ENCODE assay signal across 16 cellular contexts in the genomic region with DNA sequence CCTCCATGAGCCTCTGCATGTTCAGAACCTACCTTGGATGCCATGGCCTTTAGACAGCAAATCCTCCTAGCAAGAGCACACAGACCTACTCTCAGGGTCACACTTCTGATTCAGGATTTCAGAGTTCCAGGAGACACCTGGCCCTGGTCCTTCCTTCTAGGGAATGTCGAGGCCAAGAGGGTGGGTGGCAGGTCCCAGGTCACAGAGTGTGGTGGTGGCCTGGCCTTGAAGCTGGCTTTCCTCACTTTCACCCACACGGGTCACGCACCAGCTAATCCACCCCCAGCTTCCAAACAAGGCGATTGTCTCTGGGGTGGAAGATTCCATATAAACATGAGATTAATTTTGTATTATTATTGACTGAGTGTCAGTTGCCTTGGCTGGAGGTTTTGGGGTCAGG.
DNase-seq lines count a peak whose midpoint lies in the region; ATAC-seq, FAIRE-seq and TF ChIP-seq lines count a peak whose summit lies in the region.
"Had no signal": no experiment of that assay in that cellular context is flagged by ENCODE, and none has a peak within 500 bp of the region (broad histone marks: within the 10 kb centered on the region; RNA-seq: fewer than 3 reads in every experiment).

No MANE protein-coding gene starts in this region.

- WGBS in sigmoid colon, 2 donors: 88 to 90% methylated on average over 4 of the region's 4 CpGs

- FAIRE-seq in astrocyte (lab: Jason Lieb, UNC): no peak
- FAIRE-seq: H1 had no signal

- no peak for ATAC-seq in HG03457 (IDR thresholded peaks at IDR 0.05; ENCODE audit: unreplicated experiment)

- H3K36me3 ChIP-seq in H7 (replicated peaks; ENCODE audit: control insufficient read depth, insufficient read depth, low read length) (no peaks in the 10 kb centered on the region), astrocyte (ENCODE audit: insufficient read depth, low read length) (no peaks in the 10 kb centered on the region), sigmoid colon (no peaks in the 10 kb centered on the region)

- no peak overlapping the region for H3K27ac ChIP-seq in astrocyte (ENCODE audit: low read depth, low read length)
- H3K27ac ChIP-seq in sigmoid colon: no peak overlapping the region

- H2AFZ ChIP-seq in astrocyte (ENCODE audit: low read depth, low read length): no peak overlapping the region

- peaks cover 2% of the 10 kb centered on the region for H3K9me3 Mint-ChIP-seq in astrocyte (ENCODE audit: unreplicated experiment)
- no peaks in the 10 kb centered on the region for H3K9me3 Mint-ChIP-seq in nephron
- H3K9me3 Mint-ChIP-seq in endothelial cell (ENCODE audit: unreplicated experiment): no peaks in the 10 kb centered on the region
- H3K9me3 Mint-ChIP-seq: CD4-positive, alpha-beta T cell had no signal

- H3K4me1 Mint-ChIP-seq in astrocyte (ENCODE audit: low read depth, unreplicated experiment): peaks cover 6% of the 10 kb centered on the region
- H3K4me1 Mint-ChIP-seq in nephron: peaks cover 54% of the 10 kb centered on the region
- H3K4me1 Mint-ChIP-seq in endothelial cell (ENCODE audit: unreplicated experiment): peaks cover 10% of the 10 kb centered on the region

- no peak for TF ChIP-seq EP300 in sigmoid colon (IDR thresholded peaks at IDR 0.05)

- peak overlapping the region; percentile 7 for H3K27ac Mint-ChIP-seq in astrocyte (ENCODE audit: unreplicated experiment)
- peak overlapping the region in 2 of 3 experiments; percentile 88 to 93 for H3K27ac Mint-ChIP-seq in nephron
- H3K27ac Mint-ChIP-seq in endothelial cell (ENCODE audit: unreplicated experiment): no peak overlapping the region
- H3K27ac Mint-ChIP-seq: CD4-positive, alpha-beta T cell had no signal

- no peak overlapping the region for H3K4me2 ChIP-seq in astrocyte (ENCODE audit: low read length)

- H3K79me2 ChIP-seq in astrocyte (ENCODE audit: insufficient read depth, low read length): no peaks in the 10 kb centered on the region

- H3K27me3 Mint-ChIP-seq in astrocyte (ENCODE audit: low read depth, unreplicated experiment) (peaks cover 25% of the 10 kb centered on the region), nephron (ENCODE audit: low read depth) (no peaks in the 10 kb centered on the region), endothelial cell (ENCODE audit: unreplicated experiment) (peaks cover 7% of the 10 kb centered on the region)

- H3K9me3 ChIP-seq in astrocyte (ENCODE audit: insufficient read depth, low read depth, low read length) (no peaks in the 10 kb centered on the region), sigmoid colon (no peaks in the 10 kb centered on the region)

- TF ChIP-seq POLR2A in sigmoid colon (IDR thresholded peaks at IDR 0.05): no peak

- H3K4me1 ChIP-seq in astrocyte (ENCODE audit: insufficient read depth, low read length): no peaks in the 10 kb centered on the region
- H3K4me1 ChIP-seq in sigmoid colon: peaks cover 0 to 13% (median 11%) of the 10 kb centered on the region in 4 donors

- TF ChIP-seq CTCF in astrocyte (IDR thresholded peaks at IDR 0.05; ENCODE audit: insufficient read depth, low read depth, low read length): no peak
- TF ChIP-seq CTCF in nephron (IDR thresholded peaks at IDR 0.05; ENCODE audit: unreplicated experiment in 3 of 3): no peak
- TF ChIP-seq CTCF in sigmoid colon (IDR thresholded peaks at IDR 0.05): no peak
- TF ChIP-seq CTCF in endothelial cell (IDR thresholded peaks at IDR 0.05; ENCODE audit: unreplicated experiment): no peak

- no peak overlapping the region for H3K4me3 ChIP-seq in H7 (ENCODE audit: insufficient read depth, low read depth, low read length)
- H3K4me3 ChIP-seq in astrocyte (ENCODE audit: insufficient read depth, low read depth, low read length): no peak overlapping the region
- no peak overlapping the region for H3K4me3 ChIP-seq in sigmoid colon

- H3K36me3 Mint-ChIP-seq in astrocyte (ENCODE audit: low read depth, unreplicated experiment) (peaks cover 1% of the 10 kb centered on the region), nephron (ENCODE audit: low read depth) (no peaks in the 10 kb centered on the region), endothelial cell (ENCODE audit: low read depth, unreplicated experiment) (no peaks in the 10 kb centered on the region)

- H4K20me1 ChIP-seq in astrocyte (ENCODE audit: insufficient read depth, low read length): no peaks in the 10 kb centered on the region

- DNase-seq in H7 (peak; percentile 6), astrocyte (ENCODE audit: low read depth) (no peak), sigmoid colon (peak; percentile 22), endothelial cell (ENCODE audit: low spot score) (no peak), NCI-H146 (lab: John Stamatoyannopoulos, UW) (no peak)
- DNase-seq: Kasumi-1; MM.1S; NCI-H1092 treated with DMSO at 0.1 percent for 48 hours; NCI-H1694; NCI-H526 treated with DMSO at 0.1 percent for 48 hours; NK-92 treated with Interleukin-12 subunit alpha and Interleukin-12 subunit beta, amount 100 ng/mL, for 24 hours; SHP77 treated with DMSO at 0.1 percent for 48 hours had no signal

- H3K27me3 ChIP-seq in H7 (ENCODE audit: control insufficient read depth, insufficient read depth, low read length) (no peaks in the 10 kb centered on the region), astrocyte (ENCODE audit: insufficient read depth, low read length) (no peaks in the 10 kb centered on the region), sigmoid colon (no peaks in the 10 kb centered on the region)

- no peak overlapping the region for H3K4me3 Mint-ChIP-seq in astrocyte (ENCODE audit: unreplicated experiment)
- H3K4me3 Mint-ChIP-seq in nephron: peak overlapping the region in 1 of 3 experiments; percentile 8
- H3K4me3 Mint-ChIP-seq in endothelial cell (ENCODE audit: unreplicated experiment): no peak overlapping the region
- H3K4me3 Mint-ChIP-seq: CD4-positive, alpha-beta T cell had no signal

- intact Hi-C loops in sigmoid colon (cut with DNase I): loop anchor here (5.0 to 10.0 kb wide), 3 partner anchors 45 to 570 kb away; no protein-coding TSS in a partner anchor

- no peak overlapping the region for H3K9ac ChIP-seq in astrocyte (ENCODE audit: low read length)

Comparison
In these comparisons a context has a peak if more than half of its experiments do, and no peak if none do; other contexts are left out.
1. DNase-seq: peak in H7 (single experiment) and sigmoid colon (single experiment); none in astrocyte (single experiment), endothelial cell (single experiment) and NCI-H146 (single experiment).